ENCODE assay signal across 11 cellular contexts in genomic region chr2:215811003-215811402, GRCh38.
DNase-seq lines count a peak whose midpoint lies in the region; ATAC-seq and TF ChIP-seq lines count a peak whose summit lies in the region.
"Had no signal": no experiment of that assay in that cellular context is flagged by ENCODE, and none has a peak within 500 bp of the region (broad histone marks: within the 10 kb centered on the region; RNA-seq: fewer than 3 reads in every experiment).

No MANE protein-coding gene starts in this region.

- H2AFZ ChIP-seq in OCI-LY7 (ENCODE audit: low read length), result peak overlapping the region; percentile 43; the same call in 1 of the 2 replicates

- intact Hi-C loops in OCI-LY7 (cut with micrococcal nuclease; ENCODE audit: unreplicated experiment) (no loop called here), posterior cingulate gyrus (cut with DNase I) (no loop called here), mucosa of descending colon (cut with DNase I, micrococcal nuclease) (no loop called here)

- H3K36me3 ChIP-seq in OCI-LY7 (ENCODE audit: insufficient read depth, low read length), result no peaks in the 10 kb centered on the region
- H3K36me3 ChIP-seq in mucosa of descending colon (ENCODE audit: low read depth), result no peaks in the 10 kb centered on the region
- H3K36me3 ChIP-seq: thoracic aorta had no signal

- H3K9me3 ChIP-seq in OCI-LY7 (ENCODE audit: low read length), result no peaks in the 10 kb centered on the region
- no peaks in the 10 kb centered on the region for H3K9me3 ChIP-seq in mucosa of descending colon
- H3K9me3 ChIP-seq: thoracic aorta had no signal

- TF ChIP-seq CTCF in OCI-LY7 (conservative IDR thresholded peaks at IDR 0.05; ENCODE audit: low read length) (no peak), mucosa of descending colon (IDR thresholded peaks at IDR 0.05) (no peak)

- CTCF ChIA-PET in OCI-LY7 (lab: Charles Lee; ENCODE audit: unreplicated experiment), result interaction anchor here (1.2 kb wide), 1 partner anchor 24 kb away, joined by 3 read pairs; no protein-coding TSS in a partner anchor

- H3K79me2 ChIP-seq in OCI-LY7 (ENCODE audit: insufficient read depth, low read depth, low read length), result no peaks in the 10 kb centered on the region

- no peaks in the 10 kb centered on the region for H3K9me2 ChIP-seq in OCI-LY7 (ENCODE audit: insufficient read depth, low read length)

- peak overlapping the region; percentile 53 for H3K4me3 ChIP-seq in OCI-LY7 (ENCODE audit: low read depth, low read length, poor library complexity, severe bottlenecking)
- H3K4me3 ChIP-seq in mucosa of descending colon, result no peak overlapping the region
- H3K4me3 ChIP-seq: thoracic aorta had no signal

- peak; percentile 35 for ATAC-seq in GM18498 (IDR thresholded peaks at IDR 0.05; ENCODE audit: unreplicated experiment)
- peak; percentile 3 for ATAC-seq in GM19468 (IDR thresholded peaks at IDR 0.05; ENCODE audit: extremely low read depth, unreplicated experiment)
- ATAC-seq in HG03060 (IDR thresholded peaks at IDR 0.05; ENCODE audit: low read depth, unreplicated experiment), result peak; percentile 37
- ATAC-seq in mucosa of descending colon, result no peak

- peak overlapping the region; percentile 61 for H3K27ac ChIP-seq in OCI-LY7 (ENCODE audit: low read depth, low read length, poor library complexity, severe bottlenecking)
- H3K27ac ChIP-seq: epithelial cell of prostate, thoracic aorta had no signal

- DNase-seq in OCI-LY7 (ENCODE audit: low spot score) (peak; percentile 33), posterior cingulate gyrus (no peak), mucosa of descending colon (no peak), SK-N-DZ (ENCODE audit: low spot score) (no peak)
- no peak for DNase-seq in stimulated activated CD4-positive, alpha-beta T cell treated with anti-CD3 and anti-CD28 coated beads, Interleukin-4, amount 100 ng/mL, for 4 hours
- DNase-seq: stimulated activated CD4-positive, alpha-beta T cell treated with anti-CD3 and anti-CD28 coated beads, Interleukin-2, amount 100 ng/mL, for 24 hours had no signal

- H3K4me1 ChIP-seq in OCI-LY7 (ENCODE audit: insufficient read depth, low read length, poor library complexity, severe bottlenecking) (peaks cover 31% of the 10 kb centered on the region), mucosa of descending colon (ENCODE audit: low read depth) (no peaks in the 10 kb centered on the region)

- no peaks in the 10 kb centered on the region; the same call in none of the 2 replicates for H4K20me1 ChIP-seq in OCI-LY7 (ENCODE audit: insufficient read depth, low read length)

- POLR2A ChIA-PET in OCI-LY7 (lab: Charles Lee), result interaction anchor here (0.6 to 1.4 kb wide), 2 partner anchors 30 to 194 kb away, joined by 3 to 11 read pairs; no protein-coding TSS in a partner anchor

- H3K4me2 ChIP-seq in OCI-LY7 (ENCODE audit: low read length), result peak overlapping the region; percentile 91

- BruUV-seq in OCI-LY7 (replicated peaks; lab: Mats Ljungman, UMichigan), result no TSS peak
